In genomic region chr4:5051210-5051691, GRCh38 we compare ENCODE assay signal across 8 cellular contexts. TPM values are rescaled to one million over a fixed set of nuclear protein-coding genes. Genes with fewer than 3 reads are reported as not detected.
DNase-seq lines count a peak whose midpoint lies in the region; ATAC-seq and TF ChIP-seq lines count a peak whose summit lies in the region.

Gene STK32B (plus strand): TSS chr4:5051480.

- H3K9me3 Mint-ChIP-seq in CD8-positive, alpha-beta T cell: no peaks in the 10 kb centered on the region

- TF ChIP-seq POLR2A in esophagus muscularis mucosa (IDR thresholded peaks at IDR 0.05; ENCODE audit: low read depth): no peak
- TF ChIP-seq POLR2A in upper lobe of left lung (IDR thresholded peaks at IDR 0.05): no peak

- no peak within 1 kb of the TSS for H3K27ac Mint-ChIP-seq in CD8-positive, alpha-beta T cell

- H3K4me1 Mint-ChIP-seq in CD8-positive, alpha-beta T cell (ENCODE audit: low read depth): peaks cover 17% of the 10 kb centered on the region

- H3K27ac ChIP-seq in CD8-positive, alpha-beta T cell (ENCODE audit: low read depth, low read length): no peak within 1 kb of the TSS
- H3K27ac ChIP-seq in HEK293 (ENCODE audit: extremely low read depth, low read depth, low read length): no peak within 1 kb of the TSS
- H3K27ac ChIP-seq in esophagus muscularis mucosa (replicated peaks in 1 of 4): peak within 1 kb of the TSS; percentile 14 to 56 (median 38)
- peak within 1 kb of the TSS; percentile 14 for H3K27ac ChIP-seq in muscle layer of colon (ENCODE audit: low read depth, low read length)
- no peak within 1 kb of the TSS for H3K27ac ChIP-seq in upper lobe of left lung

- CTCF ChIA-PET in CD8-positive, alpha-beta T cell (lab: Charles Lee): no interaction called here
- CTCF ChIA-PET in HEK293 (lab: Yijun Ruan, JAX): interaction anchor here (0.6 to 1.2 kb wide), 9 partner anchors 9 to 974 kb away, joined by 3 to 5 read pairs (median 3); no protein-coding TSS in a partner anchor

- TF ChIP-seq EP300 in esophagus muscularis mucosa (IDR thresholded peaks at IDR 0.05) (no peak), upper lobe of left lung (IDR thresholded peaks at IDR 0.05) (no peak)

- intact Hi-C loops in CD8-positive, alpha-beta T cell (cut with DNase I, micrococcal nuclease): loop anchor here in 1 of 2 experiments (2.0 kb wide), 1 partner anchor 762 kb away; no protein-coding TSS in a partner anchor
- intact Hi-C loops in esophagus muscularis mucosa (cut with DNase I): loop anchor here (5.0 to 10.0 kb wide), 2 partner anchors 91 to 404 kb away; no protein-coding TSS in a partner anchor

- no peaks in the 10 kb centered on the region for H3K27me3 ChIP-seq in CD8-positive, alpha-beta T cell (ENCODE audit: insufficient read depth, low read length)
- peaks cover 0 to 5% (median 0%) of the 10 kb centered on the region in 4 donors for H3K27me3 ChIP-seq in esophagus muscularis mucosa
- H3K27me3 ChIP-seq in muscle layer of colon (ENCODE audit: control insufficient read depth in 1 of 2, insufficient read depth in 2 of 2, low read length in 2 of 2): peaks cover 0 to 6% of the 10 kb centered on the region in 2 donors
- H3K27me3 ChIP-seq in upper lobe of left lung: peaks cover 0 to 18% (median 3%) of the 10 kb centered on the region in 4 donors

- peaks cover 9% of the 10 kb centered on the region for H3K4me1 ChIP-seq in CD8-positive, alpha-beta T cell (ENCODE audit: insufficient read depth, low read length)
- H3K4me1 ChIP-seq in HEK293 (ENCODE audit: control insufficient read depth, insufficient read depth, low read length) (no peaks in the 10 kb centered on the region), esophagus muscularis mucosa (peaks cover 14 to 26% (median 20%) of the 10 kb centered on the region in 4 donors), muscle layer of colon (ENCODE audit: insufficient read depth, low read length) (peaks cover 5% of the 10 kb centered on the region), upper lobe of left lung (peaks cover 14 to 22% (median 18%) of the 10 kb centered on the region in 4 donors)

- H3K4me3 Mint-ChIP-seq in CD8-positive, alpha-beta T cell: peak within 1 kb of the TSS; percentile 79

- ATAC-seq in CD8-positive, alpha-beta T cell: no peak
- ATAC-seq in upper lobe of left lung (ENCODE audit: low FRiP score in 2 of 2) (peak; percentile 36 to 94), GM21737 (IDR thresholded peaks at IDR 0.05; ENCODE audit: unreplicated experiment) (no peak)

- peak within 1 kb of the TSS; percentile 48 for H3K4me3 ChIP-seq in CD8-positive, alpha-beta T cell (ENCODE audit: low read depth, low read length)
- H3K4me3 ChIP-seq in HEK293 (ENCODE audit: low read depth, low read length) (peak within 1 kb of the TSS; percentile 40), esophagus muscularis mucosa (peak within 1 kb of the TSS; percentile 62 to 67 (median 65)), muscle layer of colon (ENCODE audit: low read depth in 1 of 2, low read length in 2 of 2) (peak within 1 kb of the TSS; percentile 51 to 77), upper lobe of left lung (peak within 1 kb of the TSS; percentile 22 to 56 (median 45))

- POLR2A ChIA-PET in CD8-positive, alpha-beta T cell (lab: Charles Lee): no interaction called here
- POLR2A ChIA-PET in HEK293 (lab: Yijun Ruan, JAX): interaction anchor here (0.7 kb wide), 1 partner anchor 567 kb away, joined by 3 read pairs; no protein-coding TSS in a partner anchor

- no peaks in the 10 kb centered on the region for H3K9me3 ChIP-seq in CD8-positive, alpha-beta T cell (ENCODE audit: low read length)
- H3K9me3 ChIP-seq in HEK293 (ENCODE audit: control insufficient read depth, insufficient read depth, low read depth, low read length) (no peaks in the 10 kb centered on the region), esophagus muscularis mucosa (no peaks in the 10 kb centered on the region), muscle layer of colon (ENCODE audit: low read length) (no peaks in the 10 kb centered on the region), upper lobe of left lung (no peaks in the 10 kb centered on the region)

- H3K27me3 Mint-ChIP-seq in CD8-positive, alpha-beta T cell (ENCODE audit: low read depth): peaks cover 48% of the 10 kb centered on the region

- 0% methylated on average over 34 of the region's 54 CpGs for WGBS in esophagus muscularis mucosa
- WGBS in upper lobe of left lung, 2 donors: 0 to 1% methylated on average over 3 to 49 of the region's 54 CpGs

- no peaks in the 10 kb centered on the region for H3K36me3 Mint-ChIP-seq in CD8-positive, alpha-beta T cell

- DNase-seq in CD8-positive, alpha-beta T cell: no peak
- DNase-seq in T1000 (lab: John Stamatoyannopoulos, UW): peak; percentile 51
- peak; percentile 92 for DNase-seq in esophagus muscularis mucosa (ENCODE audit: extremely low spot score)
- peak; percentile 38 to 89 for DNase-seq in upper lobe of left lung
- DNase-seq in KG1 (lab: John Stamatoyannopoulos, UW): no peak

- peak within 1 kb of the TSS; percentile 30 for H3K9ac ChIP-seq in muscle layer of colon (ENCODE audit: low read length)

- no peak for TF ChIP-seq CTCF in CD8-positive, alpha-beta T cell (IDR thresholded peaks at IDR 0.05)
- TF ChIP-seq CTCF in HEK293 (tag by site-specific recombination; IDR thresholded peaks at IDR 0.05) (peak; percentile 26), esophagus muscularis mucosa (IDR thresholded peaks at IDR 0.05) (peak in 1 of 3 experiments; percentile 7), upper lobe of left lung (IDR thresholded peaks at IDR 0.05) (peak in 1 of 6 experiments; percentile 6)

- H3K36me3 ChIP-seq in CD8-positive, alpha-beta T cell (ENCODE audit: insufficient read depth, low read length): no peaks in the 10 kb centered on the region
- no peaks in the 10 kb centered on the region for H3K36me3 ChIP-seq in HEK293 (ENCODE audit: control insufficient read depth in 2 of 2, insufficient read depth in 1 of 2, low read length in 2 of 2)
- H3K36me3 ChIP-seq in esophagus muscularis mucosa: no peaks in the 10 kb centered on the region
- no peaks in the 10 kb centered on the region for H3K36me3 ChIP-seq in muscle layer of colon (ENCODE audit: insufficient read depth, low read length)
- no peaks in the 10 kb centered on the region for H3K36me3 ChIP-seq in upper lobe of left lung

TF ChIP-seq in HEK293, 187 proteins besides CTCF, POLR2A, EP300 and RAD21 (continues in another document):
- TF ChIP-seq, protein P1, sequence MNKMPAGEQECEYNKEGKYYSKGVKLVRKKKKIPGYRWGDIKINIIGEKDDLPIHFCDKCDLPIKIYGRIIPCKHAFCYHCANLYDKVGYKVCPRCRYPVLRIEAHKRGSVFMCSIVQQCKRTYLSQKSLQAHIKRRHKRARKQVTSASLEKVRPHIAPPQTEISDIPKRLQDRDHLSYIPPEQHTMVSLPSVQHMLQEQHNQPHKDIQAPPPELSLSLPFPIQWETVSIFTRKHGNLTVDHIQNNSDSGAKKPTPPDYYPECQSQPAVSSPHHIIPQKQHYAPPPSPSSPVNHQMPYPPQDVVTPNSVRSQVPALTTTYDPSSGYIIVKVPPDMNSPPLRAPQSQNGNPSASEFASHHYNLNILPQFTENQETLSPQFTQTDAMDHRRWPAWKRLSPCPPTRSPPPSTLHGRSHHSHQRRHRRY (tag by site-specific recombination; IDR thresholded peaks at IDR 0.05): no peak
- no peak for TF ChIP-seq ZNF830 (tag by site-specific recombination; IDR thresholded peaks at IDR 0.05; ENCODE audit: low read depth)
- no peak for TF ChIP-seq PRDM1 (tag by site-specific recombination; IDR thresholded peaks at IDR 0.05)
- TF ChIP-seq ZNF121 (tag by site-specific recombination; IDR thresholded peaks at IDR 0.05): no peak
- TF ChIP-seq EGR2 (tag by site-specific recombination; IDR thresholded peaks at IDR 0.05; ENCODE audit: low read depth): peak; percentile 77
- TF ChIP-seq, protein P2, sequence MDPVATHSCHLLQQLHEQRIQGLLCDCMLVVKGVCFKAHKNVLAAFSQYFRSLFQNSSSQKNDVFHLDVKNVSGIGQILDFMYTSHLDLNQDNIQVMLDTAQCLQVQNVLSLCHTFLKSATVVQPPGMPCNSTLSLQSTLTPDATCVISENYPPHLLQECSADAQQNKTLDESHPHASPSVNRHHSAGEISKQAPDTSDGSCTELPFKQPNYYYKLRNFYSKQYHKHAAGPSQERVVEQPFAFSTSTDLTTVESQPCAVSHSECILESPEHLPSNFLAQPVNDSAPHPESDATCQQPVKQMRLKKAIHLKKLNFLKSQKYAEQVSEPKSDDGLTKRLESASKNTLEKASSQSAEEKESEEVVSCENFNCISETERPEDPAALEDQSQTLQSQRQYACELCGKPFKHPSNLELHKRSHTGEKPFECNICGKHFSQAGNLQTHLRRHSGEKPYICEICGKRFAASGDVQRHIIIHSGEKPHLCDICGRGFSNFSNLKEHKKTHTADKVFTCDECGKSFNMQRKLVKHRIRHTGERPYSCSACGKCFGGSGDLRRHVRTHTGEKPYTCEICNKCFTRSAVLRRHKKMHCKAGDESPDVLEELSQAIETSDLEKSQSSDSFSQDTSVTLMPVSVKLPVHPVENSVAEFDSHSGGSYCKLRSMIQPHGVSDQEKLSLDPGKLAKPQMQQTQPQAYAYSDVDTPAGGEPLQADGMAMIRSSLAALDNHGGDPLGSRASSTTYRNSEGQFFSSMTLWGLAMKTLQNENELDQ (tag by site-specific recombination; IDR thresholded peaks at IDR 0.05; ENCODE audit: low read depth): no peak
- 0 out of 2 replicates have a peak, but pooled peaks have one; percentile 13 for TF ChIP-seq ZNF335 (tag by site-specific recombination; conservative IDR thresholded peaks at IDR 0.05)
- TF ChIP-seq ZNF211 (tag by site-specific recombination; IDR thresholded peaks at IDR 0.05; ENCODE audit: low read depth): no peak
- TF ChIP-seq ZNF169 (tag by site-specific recombination; IDR thresholded peaks at IDR 0.05): no peak
- TF ChIP-seq ZNF473 (tag by site-specific recombination; IDR thresholded peaks at IDR 0.05): no peak
- peak; percentile 81 for TF ChIP-seq ZNF398 (tag by site-specific recombination; IDR thresholded peaks at IDR 0.05)
- peak; percentile 57; the same call in 1 of the 2 replicates for TF ChIP-seq KLF16 (tag by site-specific recombination; IDR thresholded peaks at IDR 0.05)

RNA-seq across cellular contexts. Expression of gene STK32B, which starts in this region (rescaled TPM):
- total RNA-seq in CD8-positive, alpha-beta T cell: not detected
- total RNA-seq in esophagus muscularis mucosa: 1 to 10 TPM; 1.7 to 3.8 (median 2.7) TPM
- total RNA-seq in upper lobe of left lung: 1 to 10 TPM in 3 of 6 donors, under 1 TPM in 3; 0.22 to 3.4 (median 1.0) TPM

Comparison
In these comparisons a context has a peak if more than half of its experiments do, and no peak if none do; other contexts are left out.
1. ATAC-seq: peak in upper lobe of left lung (2 of 2); none in CD8-positive, alpha-beta T cell (single experiment) and GM21737 (single experiment).
2. DNase-seq: peak in T1000 (single experiment), esophagus muscularis mucosa (single experiment) and upper lobe of left lung (2 of 2); none in CD8-positive, alpha-beta T cell (0 of 7) and KG1 (single experiment).
3. H3K27ac ChIP-seq: peak in esophagus muscularis mucosa (4 of 4) and muscle layer of colon (single experiment); none in CD8-positive, alpha-beta T cell (single experiment), HEK293 (single experiment) and upper lobe of left lung (0 of 4).
4. Peak in every context shown above with its lines, with median percentiles within 50 percentile points of each other: H3K4me3 ChIP-seq.